9 cellular contexts compared by ENCODE assay signal in genomic region chr18:44839239-44839666, GRCh38.
DNase-seq lines count a peak whose midpoint lies in the region; ATAC-seq and TF ChIP-seq lines count a peak whose summit lies in the region.
"Had no signal": no experiment of that assay in that cellular context is flagged by ENCODE, and none has a peak within 500 bp of the region (broad histone marks: within the 10 kb centered on the region; RNA-seq: fewer than 3 reads in every experiment).

No MANE protein-coding gene starts in this region.

- H3K4me1 ChIP-seq in GM23338 (ENCODE audit: insufficient read depth): peaks cover 20% of the 10 kb centered on the region
- peaks cover 4% of the 10 kb centered on the region for H3K4me1 ChIP-seq in effector memory CD4-positive, alpha-beta T cell (ENCODE audit: control insufficient read depth, insufficient read depth, low read length, poor library complexity, severe bottlenecking)

- H4K20me1 ChIP-seq in GM23338 (replicated peaks; ENCODE audit: insufficient read depth): no peaks in the 10 kb centered on the region

- no peak overlapping the region for H3K4me3 ChIP-seq in GM23338
- no peak overlapping the region for H3K4me3 ChIP-seq in effector memory CD4-positive, alpha-beta T cell (ENCODE audit: insufficient read depth, low read depth, low read length, poor library complexity, severe bottlenecking)

- H3K79me2 ChIP-seq in GM23338 (replicated peaks; ENCODE audit: insufficient read depth): no peaks in the 10 kb centered on the region

- peaks cover 16% of the 10 kb centered on the region; the same call in 1 of the 2 replicates for H3K9me2 ChIP-seq in GM23338 (ENCODE audit: insufficient read depth)

- no peaks in the 10 kb centered on the region; the same call in 2 of the 3 replicates for H3K9me3 Mint-ChIP-seq in GM23338
- no peaks in the 10 kb centered on the region for H3K9me3 Mint-ChIP-seq in naive thymus-derived CD8-positive, alpha-beta T cell
- peaks cover 0 to 7% of the 10 kb centered on the region in 2 donors for H3K9me3 Mint-ChIP-seq in stimulated activated naive CD8-positive, alpha-beta T cell treated with anti-CD3 and anti-CD28 coated beads, Interleukin-15, amount 100 ng/mL, for 72 hours

- peaks cover 52% of the 10 kb centered on the region for H3K4me1 Mint-ChIP-seq in GM23338
- H3K4me1 Mint-ChIP-seq in naive thymus-derived CD8-positive, alpha-beta T cell: peaks cover 3 to 49% (median 10%) of the 10 kb centered on the region in 4 donors
- H3K4me1 Mint-ChIP-seq in stimulated activated naive CD8-positive, alpha-beta T cell treated with anti-CD3 and anti-CD28 coated beads, Interleukin-15, amount 100 ng/mL, for 72 hours: peaks cover 12% of the 10 kb centered on the region

- H3K27ac ChIP-seq in GM23338 (ENCODE audit: low read depth): no peak overlapping the region
- no peak overlapping the region for H3K27ac ChIP-seq in effector memory CD4-positive, alpha-beta T cell (ENCODE audit: insufficient read depth, low read length, poor library complexity, severe bottlenecking)
- H3K27ac ChIP-seq: epithelial cell of prostate had no signal

- DNase-seq in GM13976 (ENCODE audit: low spot score): peak; percentile 65
- peak; percentile 37 for DNase-seq in GM23338 (ENCODE audit: low spot score)
- DNase-seq in MV-4-11 (lab: John Stamatoyannopoulos, UW): peak; percentile 91
- peak; percentile 38 for DNase-seq in activated CD4-positive, alpha-beta T cell treated with anti-CD3 and anti-CD28 coated beads, Interleukin-2, amount 50 U/mL, for 1 hour
- peak in 2 of 3 donors; percentile 13 to 18 for DNase-seq in effector memory CD4-positive, alpha-beta T cell
- peak in 6 of 10 donors; percentile 1 to 49 (median 4) for DNase-seq in naive thymus-derived CD8-positive, alpha-beta T cell
- peak; percentile 25 to 35 for DNase-seq in stimulated activated naive CD8-positive, alpha-beta T cell treated with anti-CD3 and anti-CD28 coated beads, Interleukin-15, amount 100 ng/mL, for 72 hours
- no peak for DNase-seq in cerebellum (ENCODE audit: low spot score)

- H3K36me3 ChIP-seq in GM23338 (ENCODE audit: insufficient read depth): no peaks in the 10 kb centered on the region
- H3K36me3 ChIP-seq in effector memory CD4-positive, alpha-beta T cell (ENCODE audit: control insufficient read depth, insufficient read depth, low read length): no peaks in the 10 kb centered on the region

- H2AFZ ChIP-seq in GM23338: no peak overlapping the region

- H3K27me3 Mint-ChIP-seq in GM23338 (ENCODE audit: insufficient read depth, low read depth, poor library complexity): peaks cover 4% of the 10 kb centered on the region
- peaks cover 0 to 2% (median 0%) of the 10 kb centered on the region in 5 donors for H3K27me3 Mint-ChIP-seq in naive thymus-derived CD8-positive, alpha-beta T cell
- H3K27me3 Mint-ChIP-seq in stimulated activated naive CD8-positive, alpha-beta T cell treated with anti-CD3 and anti-CD28 coated beads, Interleukin-15, amount 100 ng/mL, for 72 hours: peaks cover 8% of the 10 kb centered on the region

- peak overlapping the region; percentile 81 for H3K27ac Mint-ChIP-seq in GM23338
- peak overlapping the region in 1 of 10 donors; percentile 8 for H3K27ac Mint-ChIP-seq in naive thymus-derived CD8-positive, alpha-beta T cell
- H3K27ac Mint-ChIP-seq in stimulated activated naive CD8-positive, alpha-beta T cell treated with anti-CD3 and anti-CD28 coated beads, Interleukin-15, amount 100 ng/mL, for 72 hours: peak overlapping the region; percentile 23 to 83

- H3K9me3 ChIP-seq in effector memory CD4-positive, alpha-beta T cell (ENCODE audit: control insufficient read depth, low read length): no peaks in the 10 kb centered on the region

- no peak for TF ChIP-seq CTCF in GM13976 (IDR thresholded peaks at IDR 0.05; ENCODE audit: borderline replicate concordance, control extremely low read depth, extremely low read depth, insufficient read depth, missing control alignments)
- no peak for TF ChIP-seq CTCF in GM23338 (conservative IDR thresholded peaks at IDR 0.05; ENCODE audit: low read depth in 2 of 2)

- H3F3A ChIP-seq in GM23338 (replicated peaks; ENCODE audit: low read depth): no peaks in the 10 kb centered on the region

- in situ Hi-C loops in GM13976 (cut with MboI; ENCODE audit: low sequenced_read_pairs, unreplicated experiment): no loop called here

- no peak overlapping the region for H3K4me3 Mint-ChIP-seq in GM23338
- peak overlapping the region in 1 of 10 donors; percentile 15 for H3K4me3 Mint-ChIP-seq in naive thymus-derived CD8-positive, alpha-beta T cell
- H3K4me3 Mint-ChIP-seq in stimulated activated naive CD8-positive, alpha-beta T cell treated with anti-CD3 and anti-CD28 coated beads, Interleukin-15, amount 100 ng/mL, for 72 hours: peak overlapping the region; percentile 34 to 41

- H3K36me3 Mint-ChIP-seq in GM23338 (ENCODE audit: low read depth): no peaks in the 10 kb centered on the region; the same call in 2 of the 3 replicates
- H3K36me3 Mint-ChIP-seq in naive thymus-derived CD8-positive, alpha-beta T cell: no peaks in the 10 kb centered on the region

- no peaks in the 10 kb centered on the region for H3K27me3 ChIP-seq in GM23338 (ENCODE audit: insufficient read depth)
- H3K27me3 ChIP-seq in effector memory CD4-positive, alpha-beta T cell (replicated peaks; ENCODE audit: control insufficient read depth, insufficient read depth, low read length, poor library complexity, severe bottlenecking): no peaks in the 10 kb centered on the region

- POLR2A ChIA-PET in naive thymus-derived CD8-positive, alpha-beta T cell (lab: Charles Lee): no interaction called here

- H3K4me2 ChIP-seq in GM23338: peak overlapping the region; percentile 45

- peak; percentile 78 for ATAC-seq in GM23338
- peak; percentile 9 to 47 for ATAC-seq in naive thymus-derived CD8-positive, alpha-beta T cell
- peak; percentile 78 for ATAC-seq in stimulated activated naive CD8-positive, alpha-beta T cell treated with anti-CD3 and anti-CD28 coated beads, Interleukin-15, amount 100 ng/mL, for 72 hours

TF ChIP-seq in GM23338, 12 proteins besides CTCF, POLR2A, EP300 and RAD21 (continues in another document):
- TF ChIP-seq ETS1 (IDR thresholded peaks at IDR 0.05) (no peak), POLR2AphosphoS5 (IDR thresholded peaks at IDR 0.05; ENCODE audit: low read depth) (no peak), CREB1 (CRISPR knock-in tag; IDR thresholded peaks at IDR 0.05; ENCODE audit: low read depth) (no peak), ZNF331 (CRISPR knock-in tag; IDR thresholded peaks at IDR 0.05; ENCODE audit: low read depth) (no peak), JUNB (IDR thresholded peaks at IDR 0.05; ENCODE audit: unreplicated experiment) (no peak)

Comparison
In these comparisons a context has a peak if more than half of its experiments do, and no peak if none do; other contexts are left out.
1. ATAC-seq: peak in every context shown above with its lines; median percentile 78 in GM23338; 78 in stimulated activated naive CD8-positive, alpha-beta T cell treated with anti-CD3 and anti-CD28 coated beads, Interleukin-15, amount 100 ng/mL, for 72 hours; 28 in naive thymus-derived CD8-positive, alpha-beta T cell.